ENCODE assay signal across 1 cellular context in genomic region chr2:105327690-105328089, GRCh38.
TF ChIP-seq lines count a peak whose summit lies in the region.

No MANE protein-coding gene starts in this region.

TF ChIP-seq in K562, 482 proteins besides CTCF, POLR2A, EP300 and RAD21:
- TF ChIP-seq L3MBTL2 (IDR thresholded peaks at IDR 0.05) (no peak), SMARCC2 (IDR thresholded peaks at IDR 0.05; ENCODE audit: low read depth) (no peak), E2F1 (CRISPR knock-in tag; IDR thresholded peaks at IDR 0.05) (no peak), ZNF609 (CRISPR knock-in tag; IDR thresholded peaks at IDR 0.05; ENCODE audit: borderline replicate concordance) (no peak), C11orf30 (IDR thresholded peaks at IDR 0.05; ENCODE audit: low read depth) (0 out of 2 replicates have a peak, but pooled peaks have one; percentile 6), RFX7 (CRISPR knock-in tag; IDR thresholded peaks at IDR 0.05) (no peak), ZNF449 (CRISPR knock-in tag; IDR thresholded peaks at IDR 0.05) (no peak), ZNF124 (CRISPR knock-in tag; IDR thresholded peaks at IDR 0.05) (no peak), STAT5A (IDR thresholded peaks at IDR 0.05; ENCODE audit: borderline replicate concordance, low read length) (no peak), POLR2G (IDR thresholded peaks at IDR 0.05; ENCODE audit: low read depth, low read length) (no peak), ZNF316 (IDR thresholded peaks at IDR 0.05) (peak; percentile 51)
